In genomic region chr12:15706010-15706676, GRCh38 we compare ENCODE assay signal across 18 cellular contexts.
DNase-seq lines count a peak whose midpoint lies in the region; FAIRE-seq and TF ChIP-seq lines count a peak whose summit lies in the region.
"Had no signal": no experiment of that assay in that cellular context is flagged by ENCODE, and none has a peak within 500 bp of the region (broad histone marks: within the 10 kb centered on the region; RNA-seq: fewer than 3 reads in every experiment).

No MANE protein-coding gene starts in this region.

- FAIRE-seq in H1 (lab: Jason Lieb, UNC) (peak; percentile 7), GM12891 (lab: Jason Lieb, UNC) (no peak)

- H3K4me1 ChIP-seq in HEK293 (ENCODE audit: control insufficient read depth, insufficient read depth, low read length) (peaks cover 12% of the 10 kb centered on the region), H1 (replicated peaks in 1 of 4; ENCODE audit: control insufficient read depth in 3 of 4, insufficient read depth in 4 of 4, low read length in 3 of 4) (peaks cover 0 to 5% (median 2%) of the 10 kb centered on the region in 4 experiments; a peak in 3 of 7 replicates)
- H3K4me1 ChIP-seq: BE2C had no signal

- H2BK20ac ChIP-seq in H1 (ENCODE audit: low read length): no peak overlapping the region

- H3K36me3 Mint-ChIP-seq in nephron progenitor cell (ENCODE audit: low read depth): no peaks in the 10 kb centered on the region

- H3K36me3 ChIP-seq in HEK293 (ENCODE audit: control insufficient read depth in 2 of 2, insufficient read depth in 1 of 2, low read length in 2 of 2) (no peaks in the 10 kb centered on the region), H1 (ENCODE audit: control insufficient read depth in 2 of 4, insufficient read depth in 4 of 4, low read length in 3 of 4) (no peaks in the 10 kb centered on the region)
- H3K36me3 ChIP-seq: BE2C, heart left ventricle, SJCRH30 had no signal

- no peak for TF ChIP-seq POLR2A in H1 (IDR thresholded peaks at IDR 0.05; ENCODE audit: control extremely low read depth in 1 of 2, low read depth in 2 of 2, low read length in 2 of 2)
- TF ChIP-seq POLR2A in GM12891 (IDR thresholded peaks at IDR 0.05; ENCODE audit: low read depth, low read length): no peak

- H3K9me3 Mint-ChIP-seq in nephron progenitor cell: no peaks in the 10 kb centered on the region
- H3K9me3 Mint-ChIP-seq: activated B cell treated with CpG ODN at 0.5 μM for 24 hours had no signal

- TF ChIP-seq RAD21 in H1 (IDR thresholded peaks at IDR 0.05 in 1 of 2, conservative IDR thresholded peaks at IDR 0.05 in 1 of 2; ENCODE audit: low read depth in 2 of 2, low read length in 2 of 2): no peak

- H3K4me1 Mint-ChIP-seq in nephron progenitor cell: peaks cover 6% of the 10 kb centered on the region
- H3K4me1 Mint-ChIP-seq: activated B cell treated with CpG ODN at 0.5 μM for 24 hours, T-helper 17 cell had no signal

- no peaks in the 10 kb centered on the region for H4K20me1 ChIP-seq in H1 (replicated peaks in 1 of 2; ENCODE audit: control insufficient read depth in 1 of 2, insufficient read depth in 2 of 2, low read length in 2 of 2)

- no peak overlapping the region for H2AFZ ChIP-seq in H1 (ENCODE audit: low read length)

- WGBS in H1 (ENCODE audit: extremely low coverage in 1 of 2, insufficient coverage in 1 of 2, insufficient read length in 1 of 2, insufficient replicate concordance in 2 of 2, low coverage in 1 of 2, low lambda C conversion rate in 2 of 2, missing lambda C conversion rate in 1 of 2), 2 experiments: 51% methylated on average over 4 of the region's 4 CpGs; no CpG with 5 or more reads in 1 of the 2 experiments

- no peak overlapping the region for H2BK5ac ChIP-seq in H1 (ENCODE audit: low read depth, low read length)

- no peak overlapping the region for H3K56ac ChIP-seq in H1 (replicated peaks; ENCODE audit: insufficient read length, low read depth, low read length)

- H3K4me2 ChIP-seq in H1 (ENCODE audit: insufficient read depth in 1 of 2, low read depth in 2 of 2, low read length in 2 of 2): no peak overlapping the region
- H3K4me2 ChIP-seq: KMS-11 had no signal

- POLR2A ChIA-PET in HEK293 (lab: Yijun Ruan, JAX) (no interaction called here), H1 (lab: Charles Lee; ENCODE audit: partially characterized antibody) (no interaction called here)

- H3K79me2 ChIP-seq in H1 (ENCODE audit: control insufficient read depth in 1 of 2, insufficient read depth in 2 of 2, low read length in 2 of 2): no peaks in the 10 kb centered on the region

- no peak overlapping the region for H3K4me3 ChIP-seq in HEK293 (ENCODE audit: low read depth, low read length)
- no peak overlapping the region for H3K4me3 ChIP-seq in H1 (ENCODE audit: extremely low read depth in 1 of 4, insufficient read depth in 2 of 4, low read depth in 3 of 4, low read length in 4 of 4)
- H3K4me3 ChIP-seq: heart left ventricle, SJCRH30 had no signal

- H4K91ac ChIP-seq in H1 (replicated peaks; ENCODE audit: insufficient read length, low read length): no peak overlapping the region

- H3K23me2 ChIP-seq in H1 (ENCODE audit: low read depth, low read length): no peaks in the 10 kb centered on the region

- H2BK12ac ChIP-seq in H1 (ENCODE audit: low read depth, low read length): no peak overlapping the region

- no peaks in the 10 kb centered on the region for H3K79me1 ChIP-seq in H1 (ENCODE audit: low read depth, low read length)

- peaks cover 5% of the 10 kb centered on the region for H3K27me3 Mint-ChIP-seq in nephron progenitor cell (ENCODE audit: low read depth, poor library complexity)
- H3K27me3 Mint-ChIP-seq: activated B cell treated with CpG ODN at 0.5 μM for 24 hours had no signal

- H4K8ac ChIP-seq in H1 (ENCODE audit: extremely low read depth, insufficient read depth, low read length): no peak overlapping the region

- TF ChIP-seq CTCF in HEK293 (tag by site-specific recombination; IDR thresholded peaks at IDR 0.05) (no peak), H1 (IDR thresholded peaks at IDR 0.05; ENCODE audit: control extremely low read depth in 1 of 3, insufficient read depth in 1 of 3, low read depth in 1 of 3, low read length in 3 of 3) (no peak), nephron progenitor cell (IDR thresholded peaks at IDR 0.05) (no peak)

- H3K9ac ChIP-seq in H1 (replicated peaks in 1 of 4; ENCODE audit: extremely low read depth in 1 of 4, low read depth in 3 of 4, low read length in 3 of 4): no peak overlapping the region; a peak in 1 of 7 replicates
- H3K9ac ChIP-seq: KMS-11 had no signal

- TF ChIP-seq EP300 in H1 (IDR thresholded peaks at IDR 0.05; ENCODE audit: borderline replicate concordance in 1 of 2, low read depth in 2 of 2, low read length in 2 of 2): no peak

- no peak overlapping the region for H3K27ac ChIP-seq in HEK293 (ENCODE audit: extremely low read depth, low read depth, low read length)
- H3K27ac ChIP-seq in H1 (ENCODE audit: low read depth, low read length): no peak overlapping the region
- H3K27ac ChIP-seq: KMS-11, SJCRH30 had no signal

- no peak overlapping the region for H3K18ac ChIP-seq in H1 (ENCODE audit: extremely low read depth, low read length)

- no peak overlapping the region for H3K14ac ChIP-seq in H1 (ENCODE audit: insufficient read length)

- H2BK15ac ChIP-seq in H1 (ENCODE audit: low read length): no peak overlapping the region

- H3K27ac Mint-ChIP-seq in nephron progenitor cell: no peak overlapping the region
- H3K27ac Mint-ChIP-seq: activated B cell treated with CpG ODN at 0.5 μM for 24 hours, T-helper 17 cell had no signal

- no peak overlapping the region for H2AK5ac ChIP-seq in H1 (ENCODE audit: low read depth, low read length)

- in situ Hi-C loops in Caki2 (cut with HindIII; ENCODE audit: low pct_unique_long_range_greater_than_20kb, low sequenced_read_pairs): no loop called here

- H2BK120ac ChIP-seq in H1 (replicated peaks; ENCODE audit: low read depth, low read length): no peak overlapping the region

- no peak overlapping the region for H3K23ac ChIP-seq in H1 (ENCODE audit: insufficient read length)

- no peaks in the 10 kb centered on the region for H3K27me3 ChIP-seq in H1 (replicated peaks in 1 of 4; ENCODE audit: control insufficient read depth in 3 of 4, extremely low read depth in 1 of 4, insufficient read depth in 3 of 4, low read length in 3 of 4)
- H3K27me3 ChIP-seq: BE2C, heart left ventricle, SJCRH30 had no signal

- H3K4me3 Mint-ChIP-seq in nephron progenitor cell: no peak overlapping the region
- H3K4me3 Mint-ChIP-seq: activated B cell treated with CpG ODN at 0.5 μM for 24 hours, T-helper 17 cell had no signal

- DNase-seq in Caki2 (ENCODE audit: low read depth) (peak; percentile 57), H1 (ENCODE audit: low read depth in 1 of 2, low spot score in 2 of 2) (no peak), nephron progenitor cell (peak; percentile 4), GM12891 (ENCODE audit: insufficient read length, low spot score) (no peak), cerebellum (ENCODE audit: low spot score) (no peak)
- DNase-seq in activated CD8-positive, alpha-beta memory T cell treated with anti-CD3 and anti-CD28 coated beads for 24 hours: no peak
- DNase-seq: activated B cell treated with CpG ODN at 0.5 μM for 24 hours; BE2C; caudate nucleus; effector CD8-positive, alpha-beta T cell; GOT3; heart left ventricle; NCI-H226; SJCRH30; stimulated activated CD4-positive, alpha-beta T cell treated with anti-CD3 and anti-CD28 coated beads, Interleukin-4, amount 100 ng/mL, for 1 hour; T-helper 17 cell had no signal

- CTCF ChIA-PET in HEK293 (lab: Yijun Ruan, JAX) (interaction anchor here (0.6 kb wide), 1 partner anchor 1489 kb away, joined by 3 read pairs; no protein-coding TSS in a partner anchor), H1 (lab: Charles Lee; ENCODE audit: partially characterized antibody) (interaction anchor here (0.7 to 1.0 kb wide), 3 partner anchors 11 to 150 kb away, joined by 3 to 4 read pairs (median 3); no protein-coding TSS in a partner anchor)

- H3K9me3 ChIP-seq in HEK293 (ENCODE audit: control insufficient read depth, insufficient read depth, low read depth, low read length) (no peaks in the 10 kb centered on the region), H1 (ENCODE audit: insufficient read depth in 2 of 2, low read depth in 1 of 2, low read length in 1 of 2) (no peaks in the 10 kb centered on the region)
- H3K9me3 ChIP-seq: BE2C, heart left ventricle, SJCRH30 had no signal

- H3K4ac ChIP-seq in H1 (replicated peaks; ENCODE audit: insufficient read length, low read depth, low read length): no peak overlapping the region

- no peak overlapping the region for H4K5ac ChIP-seq in H1 (ENCODE audit: insufficient read length, low read depth, low read length)

TF ChIP-seq in HEK293, 187 proteins besides CTCF, POLR2A, EP300 and RAD21 (continues in another document):
- TF ChIP-seq, protein P1, sequence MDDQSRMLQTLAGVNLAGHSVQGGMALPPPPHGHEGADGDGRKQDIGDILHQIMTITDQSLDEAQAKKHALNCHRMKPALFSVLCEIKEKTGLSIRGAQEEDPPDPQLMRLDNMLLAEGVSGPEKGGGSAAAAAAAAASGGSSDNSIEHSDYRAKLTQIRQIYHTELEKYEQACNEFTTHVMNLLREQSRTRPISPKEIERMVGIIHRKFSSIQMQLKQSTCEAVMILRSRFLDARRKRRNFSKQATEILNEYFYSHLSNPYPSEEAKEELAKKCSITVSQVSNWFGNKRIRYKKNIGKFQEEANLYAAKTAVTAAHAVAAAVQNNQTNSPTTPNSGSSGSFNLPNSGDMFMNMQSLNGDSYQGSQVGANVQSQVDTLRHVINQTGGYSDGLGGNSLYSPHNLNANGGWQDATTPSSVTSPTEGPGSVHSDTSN (CRISPR knock-in tag; IDR thresholded peaks at IDR 0.05): no peak

TF ChIP-seq in H1, 55 proteins besides CTCF, POLR2A, EP300 and RAD21:
- no peak for TF ChIP-seq NANOG (IDR thresholded peaks at IDR 0.05; ENCODE audit: insufficient read depth, low read depth, low read length, poor library complexity, severe bottlenecking)

TF ChIP-seq in GM12891, 5 proteins besides CTCF, POLR2A, EP300 and RAD21:
- TF ChIP-seq SPI1 (IDR thresholded peaks at IDR 0.05; ENCODE audit: low read depth, low read length) (no peak), POLR2AphosphoS5 (IDR thresholded peaks at IDR 0.05; ENCODE audit: low read depth, low read length) (no peak), PAX5 (IDR thresholded peaks at IDR 0.05; ENCODE audit: insufficient read depth, low read length, severe bottlenecking) (no peak), POU2F2 (IDR thresholded peaks at IDR 0.05; ENCODE audit: low read depth, low read length) (no peak), TAF1 (IDR thresholded peaks at IDR 0.05; ENCODE audit: low read depth, low read length) (no peak)

Comparison
In these comparisons a context has a peak if more than half of its experiments do, and no peak if none do; other contexts are left out.
1. DNase-seq: peak in Caki2 (single experiment) and nephron progenitor cell (single experiment); none in H1 (0 of 2), GM12891 (single experiment), activated CD8-positive, alpha-beta memory T cell treated with anti-CD3 and anti-CD28 coated beads for 24 hours (single experiment) and cerebellum (single experiment).